33 cellular contexts compared by ENCODE assay signal in the genomic region with DNA sequence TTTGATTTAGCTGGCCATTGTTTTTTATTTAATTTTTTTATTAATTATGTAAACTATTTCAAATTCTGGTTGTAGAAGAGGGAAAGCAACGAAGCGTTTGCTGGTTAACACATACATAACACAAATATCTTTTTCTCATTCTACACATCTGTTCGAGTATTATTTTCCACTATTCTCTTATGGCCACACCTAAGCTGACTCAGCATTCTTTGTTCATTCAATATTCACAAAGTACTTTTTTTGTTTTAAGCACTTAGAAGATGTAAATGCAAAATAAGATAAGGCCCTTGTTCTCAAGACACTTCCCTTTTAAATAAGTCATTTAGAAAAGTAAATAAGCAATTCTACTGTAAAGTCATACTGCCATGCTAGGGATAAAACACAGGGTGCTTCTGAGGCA. TPM values are rescaled to one million over a fixed set of nuclear protein-coding genes. Genes with fewer than 3 reads are reported as not detected.
"Had no signal": no experiment of that assay in that cellular context is flagged by ENCODE, and none has a peak within 500 bp of the region (broad histone marks: within the 10 kb centered on the region; RNA-seq: fewer than 3 reads in every experiment).

No MANE protein-coding gene starts in this region.

- ATAC-seq: activated T-helper 17 cell treated with anti-CD3 and anti-CD28 coated beads, Interleukin-2, amount 50 U/mL, for 72 hours; body of pancreas; gastroesophageal sphincter; heart right ventricle; WTC11 had no signal

- H3K27me3 ChIP-seq: body of pancreas, esophagus squamous epithelium, gastroesophageal sphincter, heart right ventricle, hepatocyte had no signal

- H2AFZ ChIP-seq: hepatocyte had no signal

- H3K4me1 ChIP-seq: body of pancreas, esophagus squamous epithelium, gastroesophageal sphincter, heart right ventricle had no signal

- H3K36me3 ChIP-seq: esophagus squamous epithelium, gastroesophageal sphincter, heart right ventricle had no signal

- H3K36me3 Mint-ChIP-seq: activated naive CD8-positive, alpha-beta T cell; WTC11 had no signal

- H3K27ac ChIP-seq: body of pancreas, epithelial cell of prostate, esophagus squamous epithelium, gastroesophageal sphincter, heart right ventricle, hepatocyte, VCaP had no signal

- FAIRE-seq: colon, endometrium, endothelial cell of umbilical vein had no signal

- H3K27me3 Mint-ChIP-seq: activated CD4-positive, alpha-beta memory T cell treated with anti-CD3 and anti-CD28 coated beads, Interleukin-2, amount 10 ng/mL, durations not matched to agents 7 days and 5 days; activated CD4-positive, alpha-beta T cell treated with anti-CD3 and anti-CD28 coated beads, Interleukin-2, amount 10 ng/mL, durations not matched to agents 7 days and 5 days; activated naive CD8-positive, alpha-beta T cell; activated T-cell treated with anti-CD3 and anti-CD28 coated beads, Interleukin-2, amount 50 U/mL, for 24 hours; activated T-helper 17 cell treated with anti-CD3 and anti-CD28 coated beads, Interleukin-2, amount 50 U/mL, for 72 hours had no signal

- H3K27ac Mint-ChIP-seq: activated CD4-positive, alpha-beta memory T cell treated with anti-CD3 and anti-CD28 coated beads, Interleukin-2, amount 10 ng/mL, durations not matched to agents 7 days and 5 days; activated CD4-positive, alpha-beta T cell treated with anti-CD3 and anti-CD28 coated beads, Interleukin-2, amount 10 ng/mL, durations not matched to agents 7 days and 5 days; activated naive CD8-positive, alpha-beta T cell; activated T-cell treated with anti-CD3 and anti-CD28 coated beads, Interleukin-2, amount 50 U/mL, for 24 hours; activated T-helper 17 cell treated with anti-CD3 and anti-CD28 coated beads, Interleukin-2, amount 50 U/mL, for 72 hours; WTC11 had no signal

- H3K9me3 ChIP-seq: body of pancreas, esophagus squamous epithelium, gastroesophageal sphincter, heart right ventricle had no signal

- H3K4me3 Mint-ChIP-seq: activated CD4-positive, alpha-beta memory T cell treated with anti-CD3 and anti-CD28 coated beads, Interleukin-2, amount 10 ng/mL, durations not matched to agents 7 days and 5 days; activated CD4-positive, alpha-beta T cell treated with anti-CD3 and anti-CD28 coated beads, Interleukin-2, amount 10 ng/mL, durations not matched to agents 7 days and 5 days; activated naive CD8-positive, alpha-beta T cell; activated T-cell treated with anti-CD3 and anti-CD28 coated beads, Interleukin-2, amount 50 U/mL, for 24 hours; activated T-helper 17 cell treated with anti-CD3 and anti-CD28 coated beads, Interleukin-2, amount 50 U/mL, for 72 hours; WTC11 had no signal

- H3K4me3 ChIP-seq: body of pancreas, esophagus squamous epithelium, gastroesophageal sphincter, heart right ventricle, hepatocyte had no signal

- H3K9me3 Mint-ChIP-seq: activated CD4-positive, alpha-beta memory T cell treated with anti-CD3 and anti-CD28 coated beads, Interleukin-2, amount 10 ng/mL, durations not matched to agents 7 days and 5 days; activated CD4-positive, alpha-beta T cell treated with anti-CD3 and anti-CD28 coated beads, Interleukin-2, amount 10 ng/mL, durations not matched to agents 7 days and 5 days; activated T-helper 17 cell treated with anti-CD3 and anti-CD28 coated beads, Interleukin-2, amount 50 U/mL, for 72 hours; WTC11 had no signal

- H3K79me2 ChIP-seq: hepatocyte had no signal

- DNase-seq: activated CD4-positive, alpha-beta memory T cell treated with anti-CD3 and anti-CD28 coated beads, Interleukin-2, amount 10 ng/mL, durations not matched to agents 7 days and 5 days; activated CD4-positive, alpha-beta T cell treated with anti-CD3 and anti-CD28 coated beads for 1 hour; activated CD4-positive, alpha-beta T cell treated with anti-CD3 and anti-CD28 coated beads for 4 hours; activated CD4-positive, alpha-beta T cell treated with anti-CD3 and anti-CD28 coated beads, Interleukin-2, amount 10 ng/mL, durations not matched to agents 7 days and 5 days; activated CD4-positive, alpha-beta T cell treated with anti-CD3 and anti-CD28 coated beads, Interleukin-2, amount 50 U/mL, for 4 hours; activated CD8-positive, alpha-beta memory T cell treated with anti-CD3 and anti-CD28 coated beads, Interleukin-2, amount 50 U/mL, for 48 hours; activated effector memory CD4-positive, alpha-beta T cell treated with Interleukin-2 at 50 U/mL for 16 hours; activated gamma-delta T cell treated with Interleukin-2 at 50 U/mL for 16 hours; activated naive CD4-positive, alpha-beta T cell treated with anti-CD3 and anti-CD28 coated beads, Interleukin-2, amount 50 U/mL, for 16 hours; activated naive CD4-positive, alpha-beta T cell treated with Interleukin-2 at 50 U/mL for 16 hours; activated T-cell treated with anti-CD3 and anti-CD28 coated beads for 4 hours; activated T-cell treated with anti-CD3 and anti-CD28 coated beads, Interleukin-2, amount 50 U/mL, for 24 hours; amniotic stem cell; anterior cingulate cortex; body of pancreas; caudate nucleus; cortex of kidney; dermis blood vessel endothelial cell; effector CD8-positive, alpha-beta T cell; esophagus squamous epithelium; foreskin melanocyte; heart right ventricle had no signal

- H3K4me1 Mint-ChIP-seq: activated CD4-positive, alpha-beta memory T cell treated with anti-CD3 and anti-CD28 coated beads, Interleukin-2, amount 10 ng/mL, durations not matched to agents 7 days and 5 days; activated CD4-positive, alpha-beta T cell treated with anti-CD3 and anti-CD28 coated beads, Interleukin-2, amount 10 ng/mL, durations not matched to agents 7 days and 5 days; activated T-helper 17 cell treated with anti-CD3 and anti-CD28 coated beads, Interleukin-2, amount 50 U/mL, for 72 hours had no signal

- H3K4me2 ChIP-seq: hepatocyte had no signal

RNA-seq across cellular contexts. Expression of a gene that starts 45.4 kb away (rescaled TPM):
- total RNA-seq: activated CD4-positive, alpha-beta memory T cell treated with anti-CD3 and anti-CD28 coated beads, Interleukin-2, amount 10 ng/mL, durations not matched to agents 7 days and 5 days; activated CD4-positive, alpha-beta T cell treated with anti-CD3 and anti-CD28 coated beads, Interleukin-2, amount 10 ng/mL, durations not matched to agents 7 days and 5 days; activated T-helper 17 cell treated with anti-CD3 and anti-CD28 coated beads, Interleukin-2, amount 50 U/mL, for 72 hours; dermis blood vessel endothelial cell; endothelial cell of umbilical vein; glomerular endothelial cell had no signal
- polyA plus RNA-seq: endothelial cell of umbilical vein had no signal
